In the genomic region with DNA sequence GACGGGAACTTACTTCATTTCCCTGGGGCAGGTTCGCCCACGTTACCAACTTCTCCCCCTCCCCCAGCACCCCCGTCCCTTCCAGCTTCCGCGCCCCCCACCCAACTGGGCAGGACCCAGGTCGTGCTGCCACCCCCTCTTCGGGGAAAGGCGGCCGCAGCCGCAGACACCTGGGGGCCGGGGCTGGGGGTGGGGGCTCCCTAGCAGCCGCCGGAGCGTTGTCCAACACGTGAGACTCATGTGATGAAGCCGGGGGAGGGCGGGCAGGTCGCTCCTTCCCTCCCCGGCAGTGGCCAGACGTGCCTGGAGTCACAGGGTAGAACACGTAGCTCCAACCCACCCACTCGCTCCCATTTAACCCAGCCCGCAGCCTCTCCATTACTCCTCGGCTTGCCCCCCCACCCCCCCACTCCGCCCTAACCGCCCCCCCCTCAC, we compare ENCODE assay signal across 8 cellular contexts. TPM values are rescaled to one million over a fixed set of nuclear protein-coding genes. Genes with fewer than 3 reads are reported as not detected.
A peak's percentile ranks its signal among the peaks of the same experiment; 100 is the strongest.
DNase-seq lines count a peak whose midpoint lies in the region; ATAC-seq and TF ChIP-seq lines count a peak whose summit lies in the region.

No MANE protein-coding gene starts in this region.

- DNase-seq in NCI-H460 (ENCODE audit: extremely low read depth, low read depth), result peak; percentile 95
- no peak for DNase-seq in activated CD4-positive, alpha-beta T cell treated with anti-CD3 and anti-CD28 coated beads for 36 hours
- peak; percentile 95 for DNase-seq in colonic mucosa
- peak; percentile 97 to 99 for DNase-seq in left lung
- DNase-seq in stimulated activated CD4-positive, alpha-beta T cell treated with anti-CD3 and anti-CD28 coated beads, Interleukin-2, amount 100 ng/mL, for 48 hours, result peak; percentile 86 to 89

- peaks cover 46% of the 10 kb centered on the region for H3K79me2 ChIP-seq in ACC112 (ENCODE audit: control insufficient read depth, insufficient read depth, low read length, unreplicated experiment)

- peak overlapping the region; percentile 58 for H3K27ac Mint-ChIP-seq in activated CD4-positive, alpha-beta T cell treated with anti-CD3 and anti-CD28 coated beads for 36 hours

- H2AFZ ChIP-seq in ACC112 (ENCODE audit: low read length, unreplicated experiment), result no peak overlapping the region

- TF ChIP-seq CTCF in colonic mucosa (IDR thresholded peaks at IDR 0.05) (no peak), left lung (IDR thresholded peaks at IDR 0.05) (no peak)

- no peaks in the 10 kb centered on the region for H3K9me3 Mint-ChIP-seq in activated CD4-positive, alpha-beta T cell treated with anti-CD3 and anti-CD28 coated beads for 36 hours (ENCODE audit: low read depth)

- POLR2A ChIA-PET in activated CD4-positive, alpha-beta T cell treated with anti-CD3 and anti-CD28 coated beads for 36 hours (lab: Charles Lee), result interaction anchor here (1.0 to 4.6 kb wide), 16 partner anchors 20 to 267 kb away, joined by 3 to 34 read pairs (median 6); no protein-coding TSS in a partner anchor

- CTCF ChIA-PET in activated CD4-positive, alpha-beta T cell treated with anti-CD3 and anti-CD28 coated beads for 36 hours (lab: Charles Lee), result interaction anchor here (0.7 to 7.4 kb wide), 15 partner anchors 25 to 268 kb away, joined by 3 to 91 read pairs (median 7); no protein-coding TSS in a partner anchor

- peaks cover 43% of the 10 kb centered on the region for H3K4me1 Mint-ChIP-seq in activated CD4-positive, alpha-beta T cell treated with anti-CD3 and anti-CD28 coated beads for 36 hours

- peaks cover 47% of the 10 kb centered on the region for H3K36me3 Mint-ChIP-seq in activated CD4-positive, alpha-beta T cell treated with anti-CD3 and anti-CD28 coated beads for 36 hours (ENCODE audit: low read depth)

- peak overlapping the region; percentile 77 for H3K4me3 ChIP-seq in ACC112 (ENCODE audit: low read depth, low read length)
- H3K4me3 ChIP-seq in colonic mucosa, result peak overlapping the region; percentile 39
- peak overlapping the region; percentile 50 to 99 for H3K4me3 ChIP-seq in left lung

- H3K4me3 Mint-ChIP-seq in activated CD4-positive, alpha-beta T cell treated with anti-CD3 and anti-CD28 coated beads for 36 hours, result peak overlapping the region; percentile 93

- no peaks in the 10 kb centered on the region for H3K9me3 ChIP-seq in colonic mucosa
- H3K9me3 ChIP-seq in left lung, result no peaks in the 10 kb centered on the region

- H3K27me3 ChIP-seq in ACC112 (ENCODE audit: insufficient read depth, low read length) (no peaks in the 10 kb centered on the region), colonic mucosa (no peaks in the 10 kb centered on the region), left lung (no peaks in the 10 kb centered on the region)

- peaks cover 25% of the 10 kb centered on the region for H3K36me3 ChIP-seq in ACC112 (ENCODE audit: insufficient read depth, low read length)
- no peaks in the 10 kb centered on the region for H3K36me3 ChIP-seq in colonic mucosa
- peaks cover 0 to 30% of the 10 kb centered on the region in 2 donors for H3K36me3 ChIP-seq in left lung

- peaks cover 25% of the 10 kb centered on the region for H3K4me1 ChIP-seq in ACC112 (ENCODE audit: control insufficient read depth, insufficient read depth, low read length, unreplicated experiment)
- peaks cover 6% of the 10 kb centered on the region for H3K4me1 ChIP-seq in colonic mucosa
- H3K4me1 ChIP-seq in left lung, result peaks cover 11 to 51% of the 10 kb centered on the region in 2 donors

- ATAC-seq in GM18520 (IDR thresholded peaks at IDR 0.05; ENCODE audit: unreplicated experiment), result peak; percentile 24
- ATAC-seq in HG03064 (IDR thresholded peaks at IDR 0.05; ENCODE audit: low read depth, unreplicated experiment), result peak; percentile 35
- ATAC-seq in activated CD4-positive, alpha-beta T cell treated with anti-CD3 and anti-CD28 coated beads for 36 hours, result peak; percentile 55
- ATAC-seq in left lung, result peak; percentile 52

- intact Hi-C loops in activated CD4-positive, alpha-beta T cell treated with anti-CD3 and anti-CD28 coated beads for 36 hours (cut with DNase I, micrococcal nuclease), result loop anchor here (1.0 to 5.0 kb wide), 16 partner anchors 27 to 486 kb away; partner anchors contain the start of genes ARL8B (in 2 of the 2), EDEM1 (in 1 of the 2) and ITPR1 (in 1 of the 2)
- intact Hi-C loops in colonic mucosa (cut with DNase I) (loop anchor here (5.0 kb wide), 2 partner anchors 152 to 257 kb away; no protein-coding TSS in a partner anchor), left lung (cut with DNase I) (loop anchor here in 1 of 2 donors (5.0 kb wide), 1 partner anchor 257 kb away; no protein-coding TSS in a partner anchor)

- H3K27me3 Mint-ChIP-seq in activated CD4-positive, alpha-beta T cell treated with anti-CD3 and anti-CD28 coated beads for 36 hours, result no peaks in the 10 kb centered on the region

- peak overlapping the region; percentile 89 to 96 for H3K9ac ChIP-seq in colonic mucosa (ENCODE audit: low read depth in 2 of 2, low read length in 2 of 2)

- H3K27ac ChIP-seq in ACC112 (ENCODE audit: low read depth, low read length), result peak overlapping the region; percentile 99
- H3K27ac ChIP-seq in colonic mucosa, result peak overlapping the region; percentile 95
- H3K27ac ChIP-seq in left lung, result peak overlapping the region; percentile 99 to 100

RNA-seq across cellular contexts. Expression of gene BHLHE40, which starts 0.3 kb away (rescaled TPM):
- total RNA-seq in NCI-H460 (2014; rRNA removed; shearing (Covaris generic)), result 64.5 and 76.8 TPM in 2 replicates
- 27.8 and 29.0 TPM in 2 replicates for polyA plus RNA-seq in NCI-H460 (2014; cell fraction: nucleus; rRNA removed)
- 100 to 1,000 TPM; 258 to 273 TPM for total RNA-seq in activated CD4-positive, alpha-beta T cell treated with anti-CD3 and anti-CD28 coated beads for 36 hours
- total RNA-seq in colonic mucosa, result 10 to 100 TPM; 25.2 to 66.0 TPM
- 10 to 100 TPM; 76.5 to 97.5 TPM for total RNA-seq in left lung
